1 cellular context compared by ENCODE assay signal in the genomic region with DNA sequence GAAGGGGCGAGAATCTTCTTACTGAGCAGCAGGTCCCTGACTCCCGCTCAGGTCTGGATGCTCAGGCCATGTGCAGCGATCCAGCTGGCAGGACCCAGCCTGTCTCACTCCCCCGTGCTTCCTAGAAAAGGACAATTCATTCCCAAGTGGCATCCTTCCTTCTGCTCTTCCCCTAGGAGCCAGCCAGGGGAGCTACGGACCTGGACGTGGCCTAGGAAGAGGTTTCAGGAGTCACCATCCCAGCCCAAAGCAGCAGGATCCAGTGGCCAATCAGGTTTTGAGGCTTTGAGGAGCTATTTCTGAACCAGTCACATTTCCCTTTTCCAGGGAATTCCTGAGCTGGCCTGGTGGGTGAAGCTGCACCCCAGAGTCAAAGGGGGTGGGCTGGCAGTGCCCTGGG.
TF ChIP-seq lines count a peak whose summit lies in the region.

No MANE protein-coding gene starts in this region.

TF ChIP-seq in A549, 52 proteins besides CTCF, POLR2A, EP300 and RAD21:
- TF ChIP-seq, protein P1, sequence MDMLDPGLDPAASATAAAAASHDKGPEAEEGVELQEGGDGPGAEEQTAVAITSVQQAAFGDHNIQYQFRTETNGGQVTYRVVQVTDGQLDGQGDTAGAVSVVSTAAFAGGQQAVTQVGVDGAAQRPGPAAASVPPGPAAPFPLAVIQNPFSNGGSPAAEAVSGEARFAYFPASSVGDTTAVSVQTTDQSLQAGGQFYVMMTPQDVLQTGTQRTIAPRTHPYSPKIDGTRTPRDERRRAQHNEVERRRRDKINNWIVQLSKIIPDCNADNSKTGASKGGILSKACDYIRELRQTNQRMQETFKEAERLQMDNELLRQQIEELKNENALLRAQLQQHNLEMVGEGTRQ (IDR thresholded peaks at IDR 0.05) = no peak
- TF ChIP-seq, protein P2, sequence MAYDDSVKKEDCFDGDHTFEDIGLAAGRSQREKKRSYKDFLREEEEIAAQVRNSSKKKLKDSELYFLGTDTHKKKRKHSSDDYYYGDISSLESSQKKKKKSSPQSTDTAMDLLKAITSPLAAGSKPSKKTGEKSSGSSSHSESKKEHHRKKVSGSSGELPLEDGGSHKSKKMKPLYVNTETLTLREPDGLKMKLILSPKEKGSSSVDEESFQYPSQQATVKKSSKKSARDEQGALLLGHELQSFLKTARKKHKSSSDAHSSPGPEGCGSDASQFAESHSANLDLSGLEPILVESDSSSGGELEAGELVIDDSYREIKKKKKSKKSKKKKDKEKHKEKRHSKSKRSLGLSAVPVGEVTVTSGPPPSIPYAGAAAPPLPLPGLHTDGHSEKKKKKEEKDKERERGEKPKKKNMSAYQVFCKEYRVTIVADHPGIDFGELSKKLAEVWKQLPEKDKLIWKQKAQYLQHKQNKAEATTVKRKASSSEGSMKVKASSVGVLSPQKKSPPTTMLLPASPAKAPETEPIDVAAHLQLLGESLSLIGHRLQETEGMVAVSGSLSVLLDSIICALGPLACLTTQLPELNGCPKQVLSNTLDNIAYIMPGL (CRISPR knock-in tag; IDR thresholded peaks at IDR 0.05; ENCODE audit: borderline replicate concordance) = no peak
- no peak for TF ChIP-seq ZC3H11A (IDR thresholded peaks at IDR 0.05)
- TF ChIP-seq ZSCAN20 (CRISPR knock-in tag; IDR thresholded peaks at IDR 0.05) = no peak
- TF ChIP-seq HOXA7 (CRISPR knock-in tag; IDR thresholded peaks at IDR 0.05) = no peak
- TF ChIP-seq HDAC2 (IDR thresholded peaks at IDR 0.05) = no peak
- no peak for TF ChIP-seq RFX5 (IDR thresholded peaks at IDR 0.05)
- TF ChIP-seq, protein P3, sequence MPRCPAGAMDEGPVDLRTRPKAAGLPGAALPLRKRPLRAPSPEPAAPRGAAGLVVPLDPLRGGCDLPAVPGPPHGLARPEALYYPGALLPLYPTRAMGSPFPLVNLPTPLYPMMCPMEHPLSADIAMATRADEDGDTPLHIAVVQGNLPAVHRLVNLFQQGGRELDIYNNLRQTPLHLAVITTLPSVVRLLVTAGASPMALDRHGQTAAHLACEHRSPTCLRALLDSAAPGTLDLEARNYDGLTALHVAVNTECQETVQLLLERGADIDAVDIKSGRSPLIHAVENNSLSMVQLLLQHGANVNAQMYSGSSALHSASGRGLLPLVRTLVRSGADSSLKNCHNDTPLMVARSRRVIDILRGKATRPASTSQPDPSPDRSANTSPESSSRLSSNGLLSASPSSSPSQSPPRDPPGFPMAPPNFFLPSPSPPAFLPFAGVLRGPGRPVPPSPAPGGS (IDR thresholded peaks at IDR 0.05) = no peak
- TF ChIP-seq, protein P4, sequence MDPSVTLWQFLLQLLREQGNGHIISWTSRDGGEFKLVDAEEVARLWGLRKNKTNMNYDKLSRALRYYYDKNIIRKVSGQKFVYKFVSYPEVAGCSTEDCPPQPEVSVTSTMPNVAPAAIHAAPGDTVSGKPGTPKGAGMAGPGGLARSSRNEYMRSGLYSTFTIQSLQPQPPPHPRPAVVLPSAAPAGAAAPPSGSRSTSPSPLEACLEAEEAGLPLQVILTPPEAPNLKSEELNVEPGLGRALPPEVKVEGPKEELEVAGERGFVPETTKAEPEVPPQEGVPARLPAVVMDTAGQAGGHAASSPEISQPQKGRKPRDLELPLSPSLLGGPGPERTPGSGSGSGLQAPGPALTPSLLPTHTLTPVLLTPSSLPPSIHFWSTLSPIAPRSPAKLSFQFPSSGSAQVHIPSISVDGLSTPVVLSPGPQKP (IDR thresholded peaks at IDR 0.05; ENCODE audit: low read depth, low read length) = no peak
- TF ChIP-seq, protein P5, sequence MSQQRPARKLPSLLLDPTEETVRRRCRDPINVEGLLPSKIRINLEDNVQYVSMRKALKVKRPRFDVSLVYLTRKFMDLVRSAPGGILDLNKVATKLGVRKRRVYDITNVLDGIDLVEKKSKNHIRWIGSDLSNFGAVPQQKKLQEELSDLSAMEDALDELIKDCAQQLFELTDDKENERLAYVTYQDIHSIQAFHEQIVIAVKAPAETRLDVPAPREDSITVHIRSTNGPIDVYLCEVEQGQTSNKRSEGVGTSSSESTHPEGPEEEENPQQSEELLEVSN (IDR thresholded peaks at IDR 0.05; ENCODE audit: borderline replicate concordance, low read depth) = no peak
- TF ChIP-seq, protein P6, sequence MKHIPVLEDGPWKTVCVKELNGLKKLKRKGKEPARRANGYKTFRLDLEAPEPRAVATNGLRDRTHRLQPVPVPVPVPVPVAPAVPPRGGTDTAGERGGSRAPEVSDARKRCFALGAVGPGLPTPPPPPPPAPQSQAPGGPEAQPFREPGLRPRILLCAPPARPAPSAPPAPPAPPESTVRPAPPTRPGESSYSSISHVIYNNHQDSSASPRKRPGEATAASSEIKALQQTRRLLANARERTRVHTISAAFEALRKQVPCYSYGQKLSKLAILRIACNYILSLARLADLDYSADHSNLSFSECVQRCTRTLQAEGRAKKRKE (CRISPR knock-in tag; IDR thresholded peaks at IDR 0.05; ENCODE audit: low read depth) = no peak
- no peak for TF ChIP-seq HEYL (CRISPR knock-in tag; IDR thresholded peaks at IDR 0.05)
